In the genomic region with DNA sequence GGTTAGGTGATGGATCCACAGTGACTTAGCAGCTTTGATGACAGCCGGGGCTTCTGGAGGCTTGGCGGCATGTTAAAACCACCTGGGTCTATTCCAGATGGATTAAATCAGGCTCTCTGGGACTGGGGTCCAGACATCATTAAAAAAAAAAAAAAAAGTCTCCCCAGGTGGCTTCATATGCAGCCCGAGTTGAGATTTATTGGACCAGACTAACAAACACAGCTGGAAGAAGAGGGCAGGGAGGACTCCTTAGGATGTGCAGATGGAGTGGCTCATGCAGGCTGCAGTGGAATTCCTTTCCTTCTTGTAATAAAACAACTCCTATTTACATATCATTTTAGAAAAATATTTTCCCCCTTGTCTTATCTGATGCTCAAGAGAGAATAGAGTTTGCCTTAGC, we compare ENCODE assay signal across 17 cellular contexts.
DNase-seq lines count a peak whose midpoint lies in the region; TF ChIP-seq lines count a peak whose summit lies in the region.
"Had no signal": no experiment of that assay in that cellular context is flagged by ENCODE, and none has a peak within 500 bp of the region (broad histone marks: within the 10 kb centered on the region; RNA-seq: fewer than 3 reads in every experiment).

No MANE protein-coding gene starts in this region.

- TF ChIP-seq CTCF in A673 (conservative IDR thresholded peaks at IDR 0.05; ENCODE audit: low read depth, low read length) (no peak), glutamatergic neuron (IDR thresholded peaks at IDR 0.05; ENCODE audit: partially characterized antibody, unreplicated experiment) (no peak)

- peaks cover 9% of the 10 kb centered on the region for H3K9me3 Mint-ChIP-seq in glutamatergic neuron (ENCODE audit: unreplicated experiment)

- POLR2A ChIA-PET in A673 (lab: Charles Lee; ENCODE audit: low non-redundant PET), result no interaction called here

- H3K27ac ChIP-seq in A673 (ENCODE audit: low read depth, low read length, poor library complexity, severe bottlenecking), result no peak overlapping the region
- H3K27ac ChIP-seq: pancreas, tibial nerve had no signal

- H3K27me3 ChIP-seq in A673 (replicated peaks; ENCODE audit: insufficient read depth, low read depth, low read length, poor library complexity), result no peaks in the 10 kb centered on the region
- H3K27me3 ChIP-seq: pancreas, tibial nerve had no signal

- peak; percentile 9 to 60 (median 24) for DNase-seq in NCI-H1417 (lab: John Stamatoyannopoulos, UW)
- DNase-seq in NCI-H1417 treated with DMSO at 0.1 percent for 48 hours (lab: John Stamatoyannopoulos, UW), result no peak
- DNase-seq in A673 (ENCODE audit: low spot score), result no peak
- DNase-seq in NCI-H2171 (lab: John Stamatoyannopoulos, UW), result peak; percentile 25
- DNase-seq in glutamatergic neuron, result no peak
- DNase-seq in DMS53 treated with DMSO at 0.1 percent for 48 hours (lab: John Stamatoyannopoulos, UW; ENCODE audit: unreplicated experiment), result no peak
- DNase-seq in NCI-H524 treated with DMSO at 0.1 percent for 48 hours (lab: John Stamatoyannopoulos, UW), result no peak
- DNase-seq in putamen (ENCODE audit: low spot score), result no peak
- DNase-seq: 8988T; activated effector memory CD4-positive, alpha-beta T cell treated with Interleukin-2 at 50 U/mL for 16 hours; amniotic stem cell; foreskin melanocyte; pancreas had no signal

- BruUV-seq in A673 (replicated peaks; lab: Mats Ljungman, UMichigan), result no TSS peak

- H3K36me3 ChIP-seq in A673 (ENCODE audit: insufficient read depth, low read length, poor library complexity, severe bottlenecking), result no peaks in the 10 kb centered on the region
- H3K36me3 ChIP-seq: pancreas, tibial nerve had no signal

- peak overlapping the region; percentile 15 for H3K4me3 ChIP-seq in A673 (ENCODE audit: low read depth, low read length, poor library complexity, severe bottlenecking)
- H3K4me3 ChIP-seq: K562, pancreas, smooth muscle cell, tibial nerve had no signal

- H3K4me3 Mint-ChIP-seq in glutamatergic neuron (ENCODE audit: unreplicated experiment), result peak overlapping the region; percentile 39

- peaks cover 5% of the 10 kb centered on the region for H3K27me3 Mint-ChIP-seq in glutamatergic neuron (ENCODE audit: unreplicated experiment)

- peaks cover 17% of the 10 kb centered on the region for H3K4me1 ChIP-seq in A673 (ENCODE audit: insufficient read depth, low read length, poor library complexity, severe bottlenecking)
- H3K4me1 ChIP-seq: pancreas, tibial nerve had no signal

- CTCF ChIA-PET in A673 (lab: Charles Lee), result interaction anchor here (0.5 kb wide), 1 partner anchor 323 kb away, joined by 3 read pairs; no protein-coding TSS in a partner anchor

- intact Hi-C loops in A673 (cut with micrococcal nuclease; ENCODE audit: unreplicated experiment), result no loop called here

- H3K9me3 ChIP-seq in A673 (ENCODE audit: low read depth, low read length, poor library complexity, severe bottlenecking), result no peaks in the 10 kb centered on the region
- H3K9me3 ChIP-seq: pancreas had no signal

- H3K36me3 Mint-ChIP-seq in glutamatergic neuron (ENCODE audit: unreplicated experiment), result peaks cover 4% of the 10 kb centered on the region

- peak overlapping the region; percentile 53 for H3K27ac Mint-ChIP-seq in glutamatergic neuron (ENCODE audit: unreplicated experiment)
- H3K27ac Mint-ChIP-seq: CD14-positive monocyte had no signal

- peaks cover 35% of the 10 kb centered on the region for H3K4me1 Mint-ChIP-seq in glutamatergic neuron (ENCODE audit: low read depth, unreplicated experiment)

Comparison
In these comparisons a context has a peak if more than half of its experiments do, and no peak if none do; other contexts are left out.
1. DNase-seq: peak in NCI-H1417 (3 of 3) and NCI-H2171 (single experiment); none in NCI-H1417 treated with DMSO at 0.1 percent for 48 hours (single experiment), A673 (single experiment), glutamatergic neuron (single experiment), DMS53 treated with DMSO at 0.1 percent for 48 hours (single experiment), NCI-H524 treated with DMSO at 0.1 percent for 48 hours (single experiment) and putamen (single experiment).